ENCODE assay signal across 1 cellular context in the genomic region with DNA sequence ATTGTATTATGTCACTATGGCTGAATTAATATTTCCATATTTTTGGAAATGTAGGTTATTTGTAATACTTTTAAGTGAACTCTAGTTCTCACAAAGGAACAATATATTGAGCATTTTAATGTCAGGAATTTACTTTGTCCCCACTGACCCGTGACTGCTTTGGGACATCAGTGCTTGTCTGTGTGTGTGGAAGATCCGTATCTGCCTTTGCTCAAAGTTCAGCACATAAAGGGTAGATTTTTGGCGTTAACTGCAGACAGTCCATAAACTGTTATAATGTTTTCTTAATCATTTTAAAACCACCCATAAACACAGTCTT.
A peak's percentile ranks its signal among the peaks of the same experiment; 100 is the strongest.
TF ChIP-seq lines count a peak whose summit lies in the region.

No MANE protein-coding gene starts in this region.

TF ChIP-seq in HepG2, 621 proteins besides CTCF, POLR2A, EP300 and RAD21 (continued from another document and continues in another):
- TF ChIP-seq, protein P1, sequence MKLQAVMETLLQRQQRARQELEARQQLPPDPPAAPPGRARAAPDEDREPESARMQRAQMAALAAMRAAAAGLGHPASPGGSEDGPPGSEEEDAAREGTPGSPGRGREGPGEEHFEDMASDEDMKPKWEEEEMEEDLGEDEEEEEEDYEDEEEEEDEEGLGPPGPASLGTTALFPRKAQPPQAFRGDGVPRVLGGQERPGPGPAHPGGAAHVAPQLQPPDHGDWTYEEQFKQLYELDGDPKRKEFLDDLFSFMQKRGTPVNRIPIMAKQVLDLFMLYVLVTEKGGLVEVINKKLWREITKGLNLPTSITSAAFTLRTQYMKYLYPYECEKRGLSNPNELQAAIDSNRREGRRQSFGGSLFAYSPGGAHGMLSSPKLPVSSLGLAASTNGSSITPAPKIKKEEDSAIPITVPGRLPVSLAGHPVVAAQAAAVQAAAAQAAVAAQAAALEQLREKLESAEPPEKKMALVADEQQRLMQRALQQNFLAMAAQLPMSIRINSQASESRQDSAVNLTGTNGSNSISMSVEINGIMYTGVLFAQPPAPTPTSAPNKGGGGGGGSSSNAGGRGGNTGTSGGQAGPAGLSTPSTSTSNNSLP (IDR thresholded peaks at IDR 0.05; ENCODE audit: low read depth, low read length) = 0 out of 2 replicates have a peak, but pooled peaks have one; percentile 3
- no peak for TF ChIP-seq ZNF768 (CRISPR knock-in tag; IDR thresholded peaks at IDR 0.05)
- no peak for TF ChIP-seq ZNF773 (CRISPR knock-in tag; IDR thresholded peaks at IDR 0.05; ENCODE audit: borderline replicate concordance)
- TF ChIP-seq REXO4 (CRISPR knock-in tag; IDR thresholded peaks at IDR 0.05; ENCODE audit: borderline replicate concordance) = no peak
- no peak for TF ChIP-seq ZNF543 (CRISPR knock-in tag; IDR thresholded peaks at IDR 0.05)
- TF ChIP-seq SMAD3 (CRISPR knock-in tag; IDR thresholded peaks at IDR 0.05) = no peak
- TF ChIP-seq ZNF263 (CRISPR knock-in tag; IDR thresholded peaks at IDR 0.05) = no peak
- TF ChIP-seq TOE1 (CRISPR knock-in tag; IDR thresholded peaks at IDR 0.05) = no peak
- TF ChIP-seq, protein P2, sequence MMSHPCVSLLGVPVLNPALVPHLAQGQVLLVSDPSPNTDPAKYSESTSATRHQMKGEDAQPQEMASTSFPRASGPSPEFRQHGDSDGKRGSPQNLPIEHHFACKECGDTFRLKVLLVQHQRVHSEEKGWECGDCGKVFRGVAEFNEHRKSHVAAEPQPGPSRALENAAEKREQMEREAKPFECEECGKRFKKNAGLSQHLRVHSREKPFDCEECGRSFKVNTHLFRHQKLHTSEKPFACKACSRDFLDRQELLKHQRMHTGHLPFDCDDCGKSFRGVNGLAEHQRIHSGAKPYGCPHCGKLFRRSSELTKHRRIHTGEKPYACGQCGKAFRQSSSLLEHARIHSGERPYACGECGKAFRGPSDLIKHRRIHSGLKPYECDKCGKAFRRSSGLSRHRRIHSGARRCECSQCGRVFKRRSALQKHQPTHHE (CRISPR knock-in tag; IDR thresholded peaks at IDR 0.05; ENCODE audit: borderline replicate concordance) = no peak
- TF ChIP-seq NR2F6 (IDR thresholded peaks at IDR 0.05) = peak; percentile 15; the same call in 1 of the 2 replicates
- no peak for TF ChIP-seq NR2F6 (CRISPR knock-in tag; IDR thresholded peaks at IDR 0.05)
- no peak for TF ChIP-seq SNAI1 (CRISPR knock-in tag; IDR thresholded peaks at IDR 0.05; ENCODE audit: borderline replicate concordance)
- TF ChIP-seq, protein P3, sequence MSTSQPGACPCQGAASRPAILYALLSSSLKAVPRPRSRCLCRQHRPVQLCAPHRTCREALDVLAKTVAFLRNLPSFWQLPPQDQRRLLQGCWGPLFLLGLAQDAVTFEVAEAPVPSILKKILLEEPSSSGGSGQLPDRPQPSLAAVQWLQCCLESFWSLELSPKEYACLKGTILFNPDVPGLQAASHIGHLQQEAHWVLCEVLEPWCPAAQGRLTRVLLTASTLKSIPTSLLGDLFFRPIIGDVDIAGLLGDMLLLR (CRISPR knock-in tag; IDR thresholded peaks at IDR 0.05) = no peak
- TF ChIP-seq, protein P4, sequence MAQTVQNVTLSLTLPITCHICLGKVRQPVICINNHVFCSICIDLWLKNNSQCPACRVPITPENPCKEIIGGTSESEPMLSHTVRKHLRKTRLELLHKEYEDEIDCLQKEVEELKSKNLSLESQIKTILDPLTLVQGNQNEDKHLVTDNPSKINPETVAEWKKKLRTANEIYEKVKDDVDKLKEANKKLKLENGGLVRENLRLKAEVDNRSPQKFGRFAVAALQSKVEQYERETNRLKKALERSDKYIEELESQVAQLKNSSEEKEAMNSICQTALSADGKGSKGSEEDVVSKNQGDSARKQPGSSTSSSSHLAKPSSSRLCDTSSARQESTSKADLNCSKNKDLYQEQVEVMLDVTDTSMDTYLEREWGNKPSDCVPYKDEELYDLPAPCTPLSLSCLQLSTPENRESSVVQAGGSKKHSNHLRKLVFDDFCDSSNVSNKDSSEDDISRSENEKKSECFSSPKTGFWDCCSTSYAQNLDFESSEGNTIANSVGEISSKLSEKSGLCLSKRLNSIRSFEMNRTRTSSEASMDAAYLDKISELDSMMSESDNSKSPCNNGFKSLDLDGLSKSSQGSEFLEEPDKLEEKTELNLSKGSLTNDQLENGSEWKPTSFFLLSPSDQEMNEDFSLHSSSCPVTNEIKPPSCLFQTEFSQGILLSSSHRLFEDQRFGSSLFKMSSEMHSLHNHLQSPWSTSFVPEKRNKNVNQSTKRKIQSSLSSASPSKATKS (CRISPR knock-in tag; IDR thresholded peaks at IDR 0.05) = no peak
- TF ChIP-seq ZNF563 (CRISPR knock-in tag; IDR thresholded peaks at IDR 0.05) = no peak
- TF ChIP-seq FOXK1 (CRISPR knock-in tag; IDR thresholded peaks at IDR 0.05; ENCODE audit: borderline replicate concordance, low read depth) = no peak
- TF ChIP-seq ZNF839 (CRISPR knock-in tag; IDR thresholded peaks at IDR 0.05; ENCODE audit: borderline replicate concordance) = no peak
- TF ChIP-seq MEF2D (CRISPR knock-in tag; IDR thresholded peaks at IDR 0.05) = no peak
- no peak for TF ChIP-seq GTF3A (CRISPR knock-in tag; conservative IDR thresholded peaks at IDR 0.05)
- 0 out of 2 replicates have a peak, but pooled peaks have one; percentile 38 for TF ChIP-seq KDM6A (CRISPR knock-in tag; IDR thresholded peaks at IDR 0.05; ENCODE audit: low read depth)
- no peak for TF ChIP-seq SIX4 (CRISPR knock-in tag; IDR thresholded peaks at IDR 0.05)
- no peak for TF ChIP-seq MED8 (CRISPR knock-in tag; IDR thresholded peaks at IDR 0.05; ENCODE audit: insufficient replicate concordance)
- no peak for TF ChIP-seq ZNF772 (CRISPR knock-in tag; IDR thresholded peaks at IDR 0.05)
- TF ChIP-seq ZNF616 (CRISPR knock-in tag; IDR thresholded peaks at IDR 0.05; ENCODE audit: low read depth) = no peak
- TF ChIP-seq MTF1 (CRISPR knock-in tag; IDR thresholded peaks at IDR 0.05) = no peak
- no peak for TF ChIP-seq ZMYM3 (CRISPR knock-in tag; IDR thresholded peaks at IDR 0.05)
- no peak for TF ChIP-seq ZNF724P (CRISPR knock-in tag; IDR thresholded peaks at IDR 0.05; ENCODE audit: borderline replicate concordance)
- TF ChIP-seq XRCC5 (optimal IDR thresholded peaks at IDR 0.05; ENCODE audit: low read length) = no peak
- TF ChIP-seq ZNF781 (CRISPR knock-in tag; IDR thresholded peaks at IDR 0.05; ENCODE audit: borderline replicate concordance, not compliant biosample characterization) = no peak
- no peak for TF ChIP-seq ONECUT2 (CRISPR knock-in tag; IDR thresholded peaks at IDR 0.05)
- no peak for TF ChIP-seq SAP130 (CRISPR knock-in tag; IDR thresholded peaks at IDR 0.05; ENCODE audit: low read depth)
- no peak for TF ChIP-seq NR2F1 (CRISPR knock-in tag; IDR thresholded peaks at IDR 0.05)
- TF ChIP-seq ZNF652 (CRISPR knock-in tag; IDR thresholded peaks at IDR 0.05; ENCODE audit: borderline replicate concordance, low read depth) = peak; percentile 76
- no peak for TF ChIP-seq ZNF549 (CRISPR knock-in tag; IDR thresholded peaks at IDR 0.05)
- TF ChIP-seq PAWR (CRISPR knock-in tag; IDR thresholded peaks at IDR 0.05; ENCODE audit: borderline replicate concordance) = no peak
- peak; percentile 23; the same call in 1 of the 2 replicates for TF ChIP-seq SOX13 (IDR thresholded peaks at IDR 0.05)
- TF ChIP-seq SOX13 (CRISPR knock-in tag; conservative IDR thresholded peaks at IDR 0.05 in 1 of 2, IDR thresholded peaks at IDR 0.05 in 1 of 2) = peak in 1 of 2 experiments; percentile 71; a peak in 2 of 4 replicates
- no peak for TF ChIP-seq EEA1 (CRISPR knock-in tag; IDR thresholded peaks at IDR 0.05; ENCODE audit: borderline replicate concordance)
- no peak for TF ChIP-seq ZSCAN21 (CRISPR knock-in tag; IDR thresholded peaks at IDR 0.05; ENCODE audit: borderline replicate concordance)
- peak; percentile 51; the same call in 1 of the 2 replicates for TF ChIP-seq ELF4 (CRISPR knock-in tag; IDR thresholded peaks at IDR 0.05; ENCODE audit: borderline replicate concordance)
- TF ChIP-seq, protein P5, sequence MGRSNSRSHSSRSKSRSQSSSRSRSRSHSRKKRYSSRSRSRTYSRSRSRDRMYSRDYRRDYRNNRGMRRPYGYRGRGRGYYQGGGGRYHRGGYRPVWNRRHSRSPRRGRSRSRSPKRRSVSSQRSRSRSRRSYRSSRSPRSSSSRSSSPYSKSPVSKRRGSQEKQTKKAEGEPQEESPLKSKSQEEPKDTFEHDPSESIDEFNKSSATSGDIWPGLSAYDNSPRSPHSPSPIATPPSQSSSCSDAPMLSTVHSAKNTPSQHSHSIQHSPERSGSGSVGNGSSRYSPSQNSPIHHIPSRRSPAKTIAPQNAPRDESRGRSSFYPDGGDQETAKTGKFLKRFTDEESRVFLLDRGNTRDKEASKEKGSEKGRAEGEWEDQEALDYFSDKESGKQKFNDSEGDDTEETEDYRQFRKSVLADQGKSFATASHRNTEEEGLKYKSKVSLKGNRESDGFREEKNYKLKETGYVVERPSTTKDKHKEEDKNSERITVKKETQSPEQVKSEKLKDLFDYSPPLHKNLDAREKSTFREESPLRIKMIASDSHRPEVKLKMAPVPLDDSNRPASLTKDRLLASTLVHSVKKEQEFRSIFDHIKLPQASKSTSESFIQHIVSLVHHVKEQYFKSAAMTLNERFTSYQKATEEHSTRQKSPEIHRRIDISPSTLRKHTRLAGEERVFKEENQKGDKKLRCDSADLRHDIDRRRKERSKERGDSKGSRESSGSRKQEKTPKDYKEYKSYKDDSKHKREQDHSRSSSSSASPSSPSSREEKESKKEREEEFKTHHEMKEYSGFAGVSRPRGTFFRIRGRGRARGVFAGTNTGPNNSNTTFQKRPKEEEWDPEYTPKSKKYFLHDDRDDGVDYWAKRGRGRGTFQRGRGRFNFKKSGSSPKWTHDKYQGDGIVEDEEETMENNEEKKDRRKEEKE (IDR thresholded peaks at IDR 0.05) = no peak
- TF ChIP-seq, protein P6, sequence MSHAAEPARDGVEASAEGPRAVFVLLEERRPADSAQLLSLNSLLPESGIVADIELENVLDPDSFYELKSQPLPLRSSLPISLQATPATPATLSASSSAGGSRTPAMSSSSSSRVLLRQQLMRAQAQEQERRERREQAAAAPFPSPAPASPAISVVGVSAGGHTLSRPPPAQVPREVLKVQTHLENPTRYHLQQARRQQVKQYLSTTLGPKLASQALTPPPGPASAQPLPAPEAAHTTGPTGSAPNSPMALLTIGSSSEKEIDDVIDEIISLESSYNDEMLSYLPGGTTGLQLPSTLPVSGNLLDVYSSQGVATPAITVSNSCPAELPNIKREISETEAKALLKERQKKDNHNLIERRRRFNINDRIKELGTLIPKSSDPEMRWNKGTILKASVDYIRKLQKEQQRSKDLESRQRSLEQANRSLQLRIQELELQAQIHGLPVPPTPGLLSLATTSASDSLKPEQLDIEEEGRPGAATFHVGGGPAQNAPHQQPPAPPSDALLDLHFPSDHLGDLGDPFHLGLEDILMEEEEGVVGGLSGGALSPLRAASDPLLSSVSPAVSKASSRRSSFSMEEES (CRISPR knock-in tag; IDR thresholded peaks at IDR 0.05) = peak; percentile 36; the same call in 1 of the 2 replicates
- TF ChIP-seq, protein P7, sequence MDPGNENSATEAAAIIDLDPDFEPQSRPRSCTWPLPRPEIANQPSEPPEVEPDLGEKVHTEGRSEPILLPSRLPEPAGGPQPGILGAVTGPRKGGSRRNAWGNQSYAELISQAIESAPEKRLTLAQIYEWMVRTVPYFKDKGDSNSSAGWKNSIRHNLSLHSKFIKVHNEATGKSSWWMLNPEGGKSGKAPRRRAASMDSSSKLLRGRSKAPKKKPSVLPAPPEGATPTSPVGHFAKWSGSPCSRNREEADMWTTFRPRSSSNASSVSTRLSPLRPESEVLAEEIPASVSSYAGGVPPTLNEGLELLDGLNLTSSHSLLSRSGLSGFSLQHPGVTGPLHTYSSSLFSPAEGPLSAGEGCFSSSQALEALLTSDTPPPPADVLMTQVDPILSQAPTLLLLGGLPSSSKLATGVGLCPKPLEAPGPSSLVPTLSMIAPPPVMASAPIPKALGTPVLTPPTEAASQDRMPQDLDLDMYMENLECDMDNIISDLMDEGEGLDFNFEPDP (CRISPR knock-in tag; conservative IDR thresholded peaks at IDR 0.05) = no peak
- TF ChIP-seq ZNF83 (CRISPR knock-in tag; IDR thresholded peaks at IDR 0.05; ENCODE audit: borderline replicate concordance) = no peak
- TF ChIP-seq, protein P8, sequence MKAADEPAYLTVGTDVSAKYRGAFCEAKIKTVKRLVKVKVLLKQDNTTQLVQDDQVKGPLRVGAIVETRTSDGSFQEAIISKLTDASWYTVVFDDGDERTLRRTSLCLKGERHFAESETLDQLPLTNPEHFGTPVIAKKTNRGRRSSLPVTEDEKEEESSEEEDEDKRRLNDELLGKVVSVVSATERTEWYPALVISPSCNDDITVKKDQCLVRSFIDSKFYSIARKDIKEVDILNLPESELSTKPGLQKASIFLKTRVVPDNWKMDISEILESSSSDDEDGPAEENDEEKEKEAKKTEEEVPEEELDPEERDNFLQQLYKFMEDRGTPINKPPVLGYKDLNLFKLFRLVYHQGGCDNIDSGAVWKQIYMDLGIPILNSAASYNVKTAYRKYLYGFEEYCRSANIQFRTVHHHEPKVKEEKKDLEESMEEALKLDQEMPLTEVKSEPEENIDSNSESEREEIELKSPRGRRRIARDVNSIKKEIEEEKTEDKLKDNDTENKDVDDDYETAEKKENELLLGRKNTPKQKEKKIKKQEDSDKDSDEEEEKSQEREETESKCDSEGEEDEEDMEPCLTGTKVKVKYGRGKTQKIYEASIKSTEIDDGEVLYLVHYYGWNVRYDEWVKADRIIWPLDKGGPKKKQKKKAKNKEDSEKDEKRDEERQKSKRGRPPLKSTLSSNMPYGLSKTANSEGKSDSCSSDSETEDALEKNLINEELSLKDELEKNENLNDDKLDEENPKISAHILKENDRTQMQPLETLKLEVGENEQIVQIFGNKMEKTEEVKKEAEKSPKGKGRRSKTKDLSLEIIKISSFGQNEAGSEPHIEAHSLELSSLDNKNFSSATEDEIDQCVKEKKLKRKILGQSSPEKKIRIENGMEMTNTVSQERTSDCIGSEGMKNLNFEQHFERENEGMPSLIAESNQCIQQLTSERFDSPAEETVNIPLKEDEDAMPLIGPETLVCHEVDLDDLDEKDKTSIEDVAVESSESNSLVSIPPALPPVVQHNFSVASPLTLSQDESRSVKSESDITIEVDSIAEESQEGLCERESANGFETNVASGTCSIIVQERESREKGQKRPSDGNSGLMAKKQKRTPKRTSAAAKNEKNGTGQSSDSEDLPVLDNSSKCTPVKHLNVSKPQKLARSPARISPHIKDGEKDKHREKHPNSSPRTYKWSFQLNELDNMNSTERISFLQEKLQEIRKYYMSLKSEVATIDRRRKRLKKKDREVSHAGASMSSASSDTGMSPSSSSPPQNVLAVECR (CRISPR knock-in tag; IDR thresholded peaks at IDR 0.05; ENCODE audit: borderline replicate concordance) = no peak
- no peak for TF ChIP-seq ZFP36 (IDR thresholded peaks at IDR 0.05; ENCODE audit: borderline replicate concordance, low read depth, low read length, partially characterized antibody)
- TF ChIP-seq IRF2 (CRISPR knock-in tag; IDR thresholded peaks at IDR 0.05) = no peak
- TF ChIP-seq, protein P9, sequence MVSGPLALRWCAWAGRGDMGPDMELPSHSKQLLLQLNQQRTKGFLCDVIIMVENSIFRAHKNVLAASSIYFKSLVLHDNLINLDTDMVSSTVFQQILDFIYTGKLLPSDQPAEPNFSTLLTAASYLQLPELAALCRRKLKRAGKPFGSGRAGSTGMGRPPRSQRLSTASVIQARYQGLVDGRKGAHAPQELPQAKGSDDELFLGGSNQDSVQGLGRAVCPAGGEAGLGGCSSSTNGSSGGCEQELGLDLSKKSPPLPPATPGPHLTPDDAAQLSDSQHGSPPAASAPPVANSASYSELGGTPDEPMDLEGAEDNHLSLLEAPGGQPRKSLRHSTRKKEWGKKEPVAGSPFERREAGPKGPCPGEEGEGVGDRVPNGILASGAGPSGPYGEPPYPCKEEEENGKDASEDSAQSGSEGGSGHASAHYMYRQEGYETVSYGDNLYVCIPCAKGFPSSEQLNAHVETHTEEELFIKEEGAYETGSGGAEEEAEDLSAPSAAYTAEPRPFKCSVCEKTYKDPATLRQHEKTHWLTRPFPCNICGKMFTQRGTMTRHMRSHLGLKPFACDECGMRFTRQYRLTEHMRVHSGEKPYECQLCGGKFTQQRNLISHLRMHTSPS (CRISPR knock-in tag; IDR thresholded peaks at IDR 0.05; ENCODE audit: low read depth) = no peak
